1 cellular context compared by ENCODE assay signal in genomic region chr11:74953448-74953847, GRCh38.
TF ChIP-seq lines count a peak whose summit lies in the region.

No MANE protein-coding gene starts in this region.

TF ChIP-seq in GM12878, 131 proteins besides CTCF, POLR2A, EP300 and RAD21:
- TF ChIP-seq MEF2A (IDR thresholded peaks at IDR 0.05; ENCODE audit: insufficient read depth, low read depth, low read length) (0 out of 2 replicates have a peak, but pooled peaks have one; percentile 59), POU2F2 (IDR thresholded peaks at IDR 0.05; ENCODE audit: borderline replicate concordance, low read depth, low read length) (peak; percentile 12; the same call in 1 of the 3 replicates), ZNF274 (IDR thresholded peaks at IDR 0.05; ENCODE audit: insufficient read depth, insufficient read length) (no peak)
